Comparison of ENCODE assay signal across 8 cellular contexts in the genomic region with DNA sequence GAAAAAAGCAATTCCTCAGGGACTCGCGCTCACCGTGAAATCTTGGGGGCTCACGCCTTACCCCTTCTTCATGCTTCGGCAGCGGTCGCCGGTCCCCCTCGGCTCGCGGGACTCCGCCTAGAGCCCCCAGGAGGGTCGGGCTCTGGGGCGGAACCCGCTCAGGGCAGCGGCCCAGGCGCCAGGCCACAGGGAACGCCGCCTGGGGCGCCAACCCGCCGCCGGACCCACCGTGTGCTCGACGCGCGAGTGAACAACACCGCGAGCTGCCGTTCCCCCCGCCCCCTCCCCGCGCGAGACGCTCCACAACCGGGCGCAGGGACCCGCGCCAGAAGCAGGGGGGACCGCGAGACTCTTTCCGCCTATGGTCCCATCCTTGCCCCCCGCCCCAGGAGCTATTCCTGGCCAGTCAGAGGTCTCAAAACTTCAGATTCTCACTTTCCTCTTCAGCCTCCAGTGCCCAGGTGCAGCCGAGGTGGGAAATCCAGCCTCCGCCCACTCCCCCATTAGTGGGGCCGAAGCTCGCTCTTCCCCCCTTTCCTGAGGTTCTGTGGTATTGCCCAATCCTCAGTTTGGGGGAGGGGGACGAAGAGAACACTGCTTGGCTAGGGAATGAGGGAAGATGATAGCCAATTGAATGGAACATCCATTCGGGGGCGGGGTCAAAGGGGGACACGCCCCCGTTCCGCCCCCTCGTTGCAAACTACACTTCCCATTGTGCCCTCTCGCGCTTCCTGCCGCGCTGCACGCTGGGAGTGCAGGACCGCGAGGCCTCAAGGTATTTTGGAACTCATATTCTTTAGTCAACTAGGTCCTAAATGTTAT. TPM values are rescaled to one million over a fixed set of nuclear protein-coding genes. Genes with fewer than 3 reads are reported as not detected.
DNase-seq lines count a peak whose midpoint lies in the region; TF ChIP-seq lines count a peak whose summit lies in the region.

Gene WASF1, minus strand, starts transcription at position 265 of the 822 bp plus-strand sequence. CDS start 52,069 bp downstream, outside the sequence.

- no peaks in the 10 kb centered on the region for H3K9me3 ChIP-seq in neutrophil

- no peaks in the 10 kb centered on the region for H3K36me3 Mint-ChIP-seq in HFFc6 (ENCODE audit: low read depth)
- no peaks in the 10 kb centered on the region for H3K36me3 Mint-ChIP-seq in activated naive CD4-positive, alpha-beta T cell treated with anti-CD3 and anti-CD28 coated beads, Interleukin-2, amount 10 ng/mL, durations not matched to agents 7 days and 5 days

- no peaks in the 10 kb centered on the region for H3K36me3 ChIP-seq in neutrophil

- H3K9me3 Mint-ChIP-seq in HFFc6 = no peaks in the 10 kb centered on the region
- H3K9me3 Mint-ChIP-seq in activated naive CD4-positive, alpha-beta T cell treated with anti-CD3 and anti-CD28 coated beads, Interleukin-2, amount 10 ng/mL, durations not matched to agents 7 days and 5 days = no peaks in the 10 kb centered on the region

- CTCF ChIA-PET in activated naive CD4-positive, alpha-beta T cell treated with anti-CD3 and anti-CD28 coated beads, Interleukin-2, amount 10 ng/mL, durations not matched to agents 7 days and 5 days (lab: Charles Lee) = interaction anchor here (0.6 to 2.5 kb wide), 6 partner anchors 140 to 878 kb away, joined by 3 to 35 read pairs (median 3); no protein-coding TSS in a partner anchor

- DNase-seq in GDM1 (lab: John Stamatoyannopoulos, UW) (peak; percentile 98), HFFc6 (peak; percentile 97), NAMALWA (ENCODE audit: low spot score) (peak; percentile 97), SK-MEL-5 (ENCODE audit: low read depth, low spot score) (peak; percentile 97), germinal center (ENCODE audit: low spot score) (peak; percentile 88)
- peak; percentile 92 for DNase-seq in activated naive CD4-positive, alpha-beta T cell treated with anti-CD3 and anti-CD28 coated beads, Interleukin-2, amount 10 ng/mL, durations not matched to agents 7 days and 5 days

- H3K27me3 Mint-ChIP-seq in HFFc6 (ENCODE audit: insufficient read depth) = peaks cover 2% of the 10 kb centered on the region; the same call in 1 of the 2 replicates
- peaks cover 10% of the 10 kb centered on the region for H3K27me3 Mint-ChIP-seq in activated naive CD4-positive, alpha-beta T cell treated with anti-CD3 and anti-CD28 coated beads, Interleukin-2, amount 10 ng/mL, durations not matched to agents 7 days and 5 days

- H3K4me1 Mint-ChIP-seq in HFFc6 (ENCODE audit: low read depth) = peaks cover 13% of the 10 kb centered on the region
- H3K4me1 Mint-ChIP-seq in activated naive CD4-positive, alpha-beta T cell treated with anti-CD3 and anti-CD28 coated beads, Interleukin-2, amount 10 ng/mL, durations not matched to agents 7 days and 5 days = peaks cover 6% of the 10 kb centered on the region

- peak within 1 kb of the TSS; percentile 91; the same call in 1 of the 2 replicates for H3K4me3 Mint-ChIP-seq in HFFc6
- H3K4me3 Mint-ChIP-seq in activated naive CD4-positive, alpha-beta T cell treated with anti-CD3 and anti-CD28 coated beads, Interleukin-2, amount 10 ng/mL, durations not matched to agents 7 days and 5 days = peak within 1 kb of the TSS; percentile 68

- H3K27ac Mint-ChIP-seq in HFFc6 = peak within 1 kb of the TSS; percentile 24
- peak within 1 kb of the TSS; percentile 79 for H3K27ac Mint-ChIP-seq in activated naive CD4-positive, alpha-beta T cell treated with anti-CD3 and anti-CD28 coated beads, Interleukin-2, amount 10 ng/mL, durations not matched to agents 7 days and 5 days

- peak within 1 kb of the TSS; percentile 94 to 98 for H3K4me3 ChIP-seq in neutrophil (ENCODE audit: low read depth in 1 of 2, low read length in 1 of 2)

- in situ Hi-C loops in SK-MEL-5 (cut with HindIII; ENCODE audit: low pct_unique_long_range_greater_than_20kb, low sequenced_read_pairs) = no loop called here

- H3K27me3 ChIP-seq in neutrophil = peaks cover 30% of the 10 kb centered on the region

- TF ChIP-seq CTCF in HFFc6 (IDR thresholded peaks at IDR 0.05) (no peak), neutrophil (IDR thresholded peaks at IDR 0.05) (peak; percentile 51), subcutaneous adipose tissue (IDR thresholded peaks at IDR 0.05; ENCODE audit: low read depth) (no peak)

- H3K4me1 ChIP-seq in neutrophil (ENCODE audit: control insufficient read depth in 1 of 2, insufficient read depth in 1 of 2, low read depth in 1 of 2, low read length in 1 of 2) = peaks cover 37 to 43% of the 10 kb centered on the region in 2 experiments

- H3K27ac ChIP-seq in neutrophil = peak within 1 kb of the TSS; percentile 87

RNA-seq across cellular contexts. Expression of gene WASF1, which starts in this region (rescaled TPM):
- 10 to 100 TPM; 11.6 to 13.5 (median 12.3) TPM for total RNA-seq in HFFc6 (2021; fragmentation: NEBNext Ultra II Directional; extraction: Animal tissue kit (Norgen Biotek cat#: 25700))
- 3.7 and 5.0 TPM in 2 replicates for total RNA-seq in SK-MEL-5 (2014; rRNA removed; shearing (Covaris generic))
- 13.4 and 13.6 TPM in 2 replicates for polyA plus RNA-seq in SK-MEL-5 (2015; cell fraction: cytosol; rRNA removed)
- polyA plus RNA-seq in SK-MEL-5 (2015; cell fraction: nucleus; rRNA removed) = 7.0 and 8.2 TPM in 2 replicates
- 10 to 100 TPM in 3 of 4 donors, 1 to 10 TPM in 1; 6.8 to 14.4 (median 11.4) TPM for total RNA-seq in subcutaneous adipose tissue

Comparison
In these comparisons a context has a peak if more than half of its experiments do, and no peak if none do; other contexts are left out.
1. Peak in every context shown above with its lines: DNase-seq, H3K4me3 ChIP-seq and H3K27ac ChIP-seq.